ENCODE assay signal across 4 cellular contexts in the genomic region with DNA sequence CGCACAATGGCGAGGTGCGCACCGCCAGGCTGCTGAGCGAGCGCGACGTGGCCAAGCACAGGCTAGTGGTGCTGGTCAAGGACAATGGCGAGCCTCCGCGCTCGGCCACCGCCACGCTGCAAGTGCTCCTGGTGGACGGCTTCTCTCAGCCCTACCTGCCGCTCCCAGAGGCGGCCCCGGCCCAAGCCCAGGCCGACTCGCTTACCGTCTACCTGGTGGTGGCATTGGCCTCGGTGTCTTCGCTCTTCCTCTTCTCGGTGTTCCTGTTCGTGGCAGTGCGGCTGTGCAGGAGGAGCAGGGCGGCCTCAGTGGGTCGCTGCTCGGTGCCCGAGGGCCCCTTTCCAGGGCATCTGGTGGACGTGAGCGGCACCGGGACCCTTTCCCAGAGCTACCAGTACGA. TPM values are rescaled to one million over a fixed set of nuclear protein-coding genes. Genes with fewer than 3 reads are reported as not detected.
"Had no signal": no experiment of that assay in that cellular context is flagged by ENCODE, and none has a peak within 500 bp of the region (broad histone marks: within the 10 kb centered on the region; RNA-seq: fewer than 3 reads in every experiment).

No MANE protein-coding gene starts in this region.

RNA-seq across cellular contexts. Expression of a gene that starts 2.2 kb away (rescaled TPM):
- total RNA-seq: naive thymus-derived CD8-positive, alpha-beta T cell; natural killer cell; natural killer cell treated with Interleukin-12 subunit alpha and Interleukin-12 subunit beta and Interleukin-15 and Interleukin-18, amount 100 ng/mL, for 72 hours had no signal

RNA-seq across cellular contexts. Expression of a gene that starts 24.3 kb away (rescaled TPM):
- total RNA-seq: naive thymus-derived CD4-positive, alpha-beta T cell; naive thymus-derived CD8-positive, alpha-beta T cell; natural killer cell; natural killer cell treated with Interleukin-12 subunit alpha and Interleukin-12 subunit beta and Interleukin-15 and Interleukin-18, amount 100 ng/mL, for 72 hours had no signal

RNA-seq across cellular contexts. Expression of a gene that starts 33.7 kb away (rescaled TPM):
- total RNA-seq: naive thymus-derived CD8-positive, alpha-beta T cell; natural killer cell had no signal

RNA-seq across cellular contexts. Expression of a gene that starts 38.9 kb away (rescaled TPM):
- total RNA-seq: naive thymus-derived CD4-positive, alpha-beta T cell; naive thymus-derived CD8-positive, alpha-beta T cell; natural killer cell; natural killer cell treated with Interleukin-12 subunit alpha and Interleukin-12 subunit beta and Interleukin-15 and Interleukin-18, amount 100 ng/mL, for 72 hours had no signal

RNA-seq across cellular contexts. Expression of a gene that starts 48.0 kb away (rescaled TPM):
- total RNA-seq: naive thymus-derived CD4-positive, alpha-beta T cell; naive thymus-derived CD8-positive, alpha-beta T cell; natural killer cell; natural killer cell treated with Interleukin-12 subunit alpha and Interleukin-12 subunit beta and Interleukin-15 and Interleukin-18, amount 100 ng/mL, for 72 hours had no signal
